1 cellular context compared by ENCODE assay signal in genomic region chr20:53691811-53692192, GRCh38.
TF ChIP-seq lines count a peak whose summit lies in the region.

No MANE protein-coding gene starts in this region.

TF ChIP-seq in K562, 482 proteins besides CTCF, POLR2A, EP300 and RAD21 (continued from another document):
- TF ChIP-seq CCNT2 (IDR thresholded peaks at IDR 0.05; ENCODE audit: borderline replicate concordance, extremely low read depth, insufficient read length, low read depth, low read length) (no peak), NR2F6 (CRISPR knock-in tag; IDR thresholded peaks at IDR 0.05) (no peak), ZNF212 (CRISPR knock-in tag; IDR thresholded peaks at IDR 0.05) (no peak), MAZ (CRISPR knock-in tag; conservative IDR thresholded peaks at IDR 0.05 in 1 of 2, IDR thresholded peaks at IDR 0.05 in 1 of 2) (no peak), ZNF444 (CRISPR knock-in tag; IDR thresholded peaks at IDR 0.05) (no peak), SMAD2 (IDR thresholded peaks at IDR 0.05; ENCODE audit: low read depth, low read length) (no peak), SETDB1 (IDR thresholded peaks at IDR 0.05; ENCODE audit: low read length) (no peak), NCOA4 (IDR thresholded peaks at IDR 0.05; ENCODE audit: partially characterized antibody) (no peak), ZNF165 (CRISPR knock-in tag; IDR thresholded peaks at IDR 0.05; ENCODE audit: borderline replicate concordance) (no peak), ZNF830 (CRISPR knock-in tag; IDR thresholded peaks at IDR 0.05) (no peak), ZNF507 (tag; conservative IDR thresholded peaks at IDR 0.05) (no peak), TAF1 (IDR thresholded peaks at IDR 0.05; ENCODE audit: control insufficient read depth, extremely low read depth, insufficient read depth, low read length, severe bottlenecking) (no peak), HINFP (tag; conservative IDR thresholded peaks at IDR 0.05; ENCODE audit: low read depth) (no peak)
